ENCODE assay signal across 25 cellular contexts in genomic region chr19:17989425-17990094, GRCh38. TPM values are rescaled to one million over a fixed set of nuclear protein-coding genes. Genes with fewer than 3 reads are reported as not detected.
A peak's percentile ranks its signal among the peaks of the same experiment; 100 is the strongest.
DNase-seq lines count a peak whose midpoint lies in the region; ATAC-seq, FAIRE-seq and TF ChIP-seq lines count a peak whose summit lies in the region.
"Had no signal": no experiment of that assay in that cellular context is flagged by ENCODE, and none has a peak within 500 bp of the region (broad histone marks: within the 10 kb centered on the region; RNA-seq: fewer than 3 reads in every experiment).

No MANE protein-coding gene starts in this region.

- FAIRE-seq in GM12878 (lab: Jason Lieb, UNC) = no peak
- FAIRE-seq: A204.1, G401.6, GM12892, GM18507 had no signal

- DNase-seq in H7 (peak; percentile 14), GM12878 (ENCODE audit: low read depth, low spot score) (no peak), neuronal stem cell (ENCODE audit: low spot score) (no peak), HPDE6-E6E7 (ENCODE audit: extremely low spot score) (no peak), SK-N-DZ (ENCODE audit: low spot score) (no peak)
- DNase-seq: 8988T; ACHN; BE2C; C1 segment of cervical spinal cord; CD4-positive, alpha-beta memory T cell; CD4-positive, CD25-positive, alpha-beta regulatory T cell; CD8-positive, alpha-beta memory T cell; COR-L47; DMS 273 treated with DMSO at 0.1 percent for 48 hours; DMS153; DMS53; DMS79; GF-D8 had no signal

- 73% methylated on average over 16 of the region's 16 CpGs for WGBS in GM12878 (ENCODE audit: insufficient coverage, insufficient replicate concordance, low lambda C conversion rate, missing lambda C conversion rate)
- no CpG with 5 or more reads among the region's 16 CpGs for WGBS in neuronal stem cell (ENCODE audit: extremely low coverage in 2 of 2, insufficient read length in 2 of 2, insufficient replicate concordance in 1 of 2), 2 donors

- no peaks in the 10 kb centered on the region for H3K79me1 ChIP-seq in neuronal stem cell (ENCODE audit: low read depth, low read length)

- no peak overlapping the region for H4K8ac ChIP-seq in neuronal stem cell (ENCODE audit: low read depth, low read length)

- H3K27ac ChIP-seq in GM12878 (ENCODE audit: control insufficient read depth, insufficient read depth) = no peak overlapping the region
- no peak overlapping the region for H3K27ac ChIP-seq in neuronal stem cell (replicated peaks; ENCODE audit: low read length)
- H3K27ac ChIP-seq: BLaER1 had no signal

- H4K91ac ChIP-seq in neuronal stem cell (ENCODE audit: low read depth, low read length, poor library complexity) = no peak overlapping the region

- H3K27me3 ChIP-seq in H7 (ENCODE audit: control insufficient read depth, insufficient read depth, low read length) (no peaks in the 10 kb centered on the region), GM12878 (replicated peaks in 1 of 2; ENCODE audit: control insufficient read depth in 2 of 2, insufficient read depth in 2 of 2, low read length in 1 of 2) (no peaks in the 10 kb centered on the region), neuronal stem cell (ENCODE audit: control insufficient read depth in 3 of 3, insufficient read depth in 3 of 3, low read depth in 1 of 3, low read length in 3 of 3) (no peaks in the 10 kb centered on the region)
- H3K27me3 ChIP-seq: BE2C, BLaER1 had no signal

- H3K4ac ChIP-seq in neuronal stem cell (ENCODE audit: low read length) = no peak overlapping the region

- no peak overlapping the region for H2BK120ac ChIP-seq in neuronal stem cell (ENCODE audit: low read depth, low read length)

- H3K14ac ChIP-seq in neuronal stem cell (ENCODE audit: low read length) = no peak overlapping the region

- no peak for TF ChIP-seq POLR2A in GM12878 (IDR thresholded peaks at IDR 0.05; ENCODE audit: low read depth, low read length)

- TF ChIP-seq EP300 in GM12878 (IDR thresholded peaks at IDR 0.05; ENCODE audit: borderline replicate concordance in 1 of 2, control insufficient read depth in 1 of 2, low read depth in 2 of 2, low read length in 2 of 2) = no peak

- H3K4me3 ChIP-seq in H7 (ENCODE audit: insufficient read depth, low read depth, low read length) (no peak overlapping the region), GM12878 (no peak overlapping the region), neuronal stem cell (ENCODE audit: low read length in 2 of 2) (no peak overlapping the region)
- H3K4me3 ChIP-seq: BLaER1 had no signal

- no peak for TF ChIP-seq RAD21 in GM12878 (IDR thresholded peaks at IDR 0.05; ENCODE audit: insufficient read depth, low read depth, low read length)

- no peak for ATAC-seq in GM12878
- no peak for ATAC-seq in HG02610 (IDR thresholded peaks at IDR 0.05; ENCODE audit: unreplicated experiment)

- CTCF ChIA-PET in GM12878 (lab: Yijun Ruan, JAX) = interaction anchor here (1.0 to 1.5 kb wide), 2 partner anchors 43 to 51 kb away, joined by 3 to 5 read pairs; no protein-coding TSS in a partner anchor

- H3K36me3 ChIP-seq in H7 (replicated peaks; ENCODE audit: control insufficient read depth, insufficient read depth, low read length) (no peaks in the 10 kb centered on the region), GM12878 (ENCODE audit: control insufficient read depth in 2 of 2, insufficient read depth in 2 of 2, low read length in 1 of 2) (no peaks in the 10 kb centered on the region), neuronal stem cell (replicated peaks in 1 of 2; ENCODE audit: control insufficient read depth in 2 of 2, insufficient read depth in 2 of 2, low read length in 2 of 2) (peaks cover 0 to 10% of the 10 kb centered on the region in 2 donors)
- H3K36me3 ChIP-seq: BE2C, BLaER1 had no signal

- H3K79me2 ChIP-seq in GM12878 (ENCODE audit: control insufficient read depth, insufficient read depth, low read length) = no peaks in the 10 kb centered on the region

- intact Hi-C loops in GM12878 (cut with micrococcal nuclease; ENCODE audit: unreplicated experiment) = no loop called here

- RAD21 ChIA-PET in GM12878 (lab: Charles Lee; ENCODE audit: unreplicated experiment) = interaction anchor here (1.6 kb wide), 1 partner anchor 130 kb away, joined by 3 read pairs; the partner anchor contains the start of gene RPL18A

- H3K4me2 ChIP-seq in GM12878 (ENCODE audit: control insufficient read depth, insufficient read depth) = no peak overlapping the region
- no peak overlapping the region for H3K4me2 ChIP-seq in neuronal stem cell (ENCODE audit: insufficient read depth, low read length, poor library complexity, severe bottlenecking)
- H3K4me2 ChIP-seq: BLaER1 had no signal

- no TSS peak for BruUV-seq in GM12878 (replicated peaks; lab: Mats Ljungman, UMichigan)

- H4K20me1 ChIP-seq in GM12878 (ENCODE audit: control insufficient read depth, insufficient read depth) = no peaks in the 10 kb centered on the region
- H4K20me1 ChIP-seq: BLaER1 had no signal

- H3K23ac ChIP-seq in neuronal stem cell (ENCODE audit: low read depth, low read length, poor library complexity) = no peak overlapping the region

- H2AK5ac ChIP-seq in neuronal stem cell (ENCODE audit: low read depth, low read length) = peak overlapping the region; percentile 10

- H3K4me1 ChIP-seq in GM12878 (ENCODE audit: control insufficient read depth, insufficient read depth, low read length) (no peaks in the 10 kb centered on the region), neuronal stem cell (ENCODE audit: control insufficient read depth in 2 of 2, insufficient read depth in 1 of 2, low read depth in 1 of 2, low read length in 2 of 2) (no peaks in the 10 kb centered on the region)
- H3K4me1 ChIP-seq: BE2C, BLaER1 had no signal

- POLR2A ChIA-PET in GM12878 (lab: Charles Lee) = no interaction called here

- in situ Hi-C loops in GM12878 (cut with MboI) = loop anchor here (5.0 to 10.0 kb wide), 2 partner anchors 45 to 122 kb away; no protein-coding TSS in a partner anchor

- H3K18ac ChIP-seq in neuronal stem cell (ENCODE audit: low read length) = no peak overlapping the region

- H3K9me3 ChIP-seq in GM12878 (replicated peaks; ENCODE audit: control insufficient read depth, insufficient read depth, low read length) = no peaks in the 10 kb centered on the region
- H3K9me3 ChIP-seq in neuronal stem cell (replicated peaks in 1 of 2; ENCODE audit: control insufficient read depth in 2 of 2, insufficient read depth in 1 of 2, low read depth in 1 of 2, low read length in 2 of 2) = no peaks in the 10 kb centered on the region
- H3K9me3 ChIP-seq: BE2C, BLaER1 had no signal

- H2BK12ac ChIP-seq in neuronal stem cell (ENCODE audit: low read length) = no peak overlapping the region

- H3K9ac ChIP-seq in GM12878 (ENCODE audit: control insufficient read depth, insufficient read depth, low read length) (no peak overlapping the region), neuronal stem cell (ENCODE audit: low read depth, low read length, poor library complexity) (no peak overlapping the region)
- H3K9ac ChIP-seq: BLaER1 had no signal

- SMC1A ChIA-PET in GM12878 (lab: Charles Lee; ENCODE audit: uncharacterized antibody, unreplicated experiment) = no interaction called here

- no peak overlapping the region for H2BK15ac ChIP-seq in neuronal stem cell (ENCODE audit: low read length)

- H2AFZ ChIP-seq in GM12878 (ENCODE audit: control insufficient read depth, low read depth, low read length) (no peak overlapping the region), neuronal stem cell (ENCODE audit: low read length) (no peak overlapping the region)

- H2BK5ac ChIP-seq in neuronal stem cell (ENCODE audit: low read length) = no peak overlapping the region

- no peak for TF ChIP-seq CTCF in GM12878 (IDR thresholded peaks at IDR 0.05 in 2 of 3, conservative IDR thresholded peaks at IDR 0.05 in 1 of 3; ENCODE audit: control insufficient read depth in 2 of 3, extremely low read depth in 1 of 3, insufficient read depth in 1 of 3, low read depth in 3 of 3, low read length in 3 of 3)

RNA-seq across cellular contexts. Expression of gene ARRDC2, which starts 18.4 kb away (rescaled TPM):
- 4.8 and 14.0 TPM in 2 replicates for total RNA-seq in H7 (2014; rRNA removed; shearing (Covaris generic))
- total RNA-seq in GM12878 (2013; cell fraction: nucleolus; rRNA removed) = 19.4 and 23.9 TPM in 2 replicates
- 6.8 and 8.8 TPM in 2 replicates for total RNA-seq in GM12878 (2014; rRNA removed)
- 5.5 TPM in 2 replicates for total RNA-seq in GM12878 (2014; rRNA removed; fragmentation: Illumina TruSeq; extraction: Trizol)
- total RNA-seq in GM12878 (2021) = 9.3 and 10.1 TPM in 2 replicates
- 3.8 TPM for polyA plus RNA-seq in GM12878 (2011; ENCODE audit: low read depth)
- polyA plus RNA-seq in GM12878 (2011; rRNA removed) = 4.4 and 5.2 TPM in 2 replicates
- 3.9 and 6.7 TPM in 2 replicates for polyA plus RNA-seq in GM12878 (2011; cell fraction: cytosol; rRNA removed)
- polyA plus RNA-seq in GM12878 (2011; cell fraction: nucleus; rRNA removed) = 31.0 and 35.9 TPM in 2 replicates
- polyA plus RNA-seq in GM12878 (2012) = 6.5 and 8.6 TPM in 2 replicates
- polyA plus RNA-seq in GM12878 (2014; fragmentation: Illumina TruSeq; extraction: Trizol) = 4.3 and 4.7 TPM in 2 replicates
- 1 to 10 TPM in 1 of 2 experiments, under 1 TPM in 1; 0.48 to 1.1 TPM for polyA plus RNA-seq in GM12878 (2014; fragmentation: Nextera tagmentation; extraction: Ambion mirVana)
- 9.6 and 11.1 TPM in 2 replicates for polyA plus RNA-seq in GM12878 (2014; rRNA removed)
- polyA plus RNA-seq in GM12878 (2016; fragmentation: Nextera tagmentation; extraction: Ambion mirVana) = 1 to 10 TPM; 1.1 to 2.7 TPM
- polyA minus RNA-seq in GM12878 (2011; rRNA and poly(A)+ RNA removed) = 3.4 and 4.4 TPM in 2 replicates
- 2.3 and 3.7 TPM in 2 replicates for polyA minus RNA-seq in GM12878 (2011; cell fraction: cytosol; rRNA and poly(A)+ RNA removed)
- polyA minus RNA-seq in GM12878 (2011; cell fraction: nucleus; rRNA and poly(A)+ RNA removed) = 4.4 and 8.6 TPM in 2 replicates
- polyA plus RNA-seq in neuronal stem cell (2013, experiment 1 of 2) = 0.81 TPM
- 0.75 TPM for polyA plus RNA-seq in neuronal stem cell (2013, experiment 2 of 2)
- 3.1 and 3.6 TPM in 2 replicates for polyA plus RNA-seq in SK-N-DZ (2014; cell fraction: cytosol; rRNA removed)
- polyA plus RNA-seq in SK-N-DZ (2014; cell fraction: nucleus; rRNA removed) = 3.2 and 18.3 TPM in 2 replicates

RNA-seq across cellular contexts. Expression of gene KCNN1, which starts 22.7 kb away (rescaled TPM):
- 4.3 and 7.4 TPM in 2 replicates for total RNA-seq in H7 (2014; rRNA removed; shearing (Covaris generic))
- total RNA-seq in GM12878 (2013; cell fraction: nucleolus; rRNA removed) = 12.0 and 14.7 TPM in 2 replicates
- total RNA-seq in GM12878 (2014; rRNA removed) (0.40 and 0.60 TPM in 2 replicates), GM12878 (2014; rRNA removed; fragmentation: Illumina TruSeq; extraction: Trizol) (0.09 and 0.14 TPM in 2 replicates), GM12878 (2021) (0.43 and 0.87 TPM in 2 replicates)
- 0.64 TPM for polyA plus RNA-seq in GM12878 (2011; ENCODE audit: low read depth)
- polyA plus RNA-seq in GM12878 (2011; rRNA removed) (0.45 and 0.95 TPM in 2 replicates), GM12878 (2014; fragmentation: Illumina TruSeq; extraction: Trizol) (0.04 and 0.10 TPM in 2 replicates), GM12878 (2014; fragmentation: Nextera tagmentation; extraction: Ambion mirVana) (under 1 TPM in 1 of 2 experiments, not detected in 1; 0.02 TPM), GM12878 (2014; rRNA removed) (0.13 and 0.31 TPM in 2 replicates), GM12878 (2016; fragmentation: Nextera tagmentation; extraction: Ambion mirVana) (under 1 TPM; 0.16 TPM)
- polyA plus RNA-seq in GM12878 (2011; cell fraction: cytosol; rRNA removed) = 1.2 and 1.5 TPM in 2 replicates
- 1.9 and 2.6 TPM in 2 replicates for polyA plus RNA-seq in GM12878 (2011; cell fraction: nucleus; rRNA removed)
- 1.4 and 1.6 TPM in 2 replicates for polyA plus RNA-seq in GM12878 (2012)
- 1.5 and 2.3 TPM in 2 replicates for polyA minus RNA-seq in GM12878 (2011; rRNA and poly(A)+ RNA removed)
- polyA minus RNA-seq in GM12878 (2011; cell fraction: cytosol; rRNA and poly(A)+ RNA removed) = 0.52 TPM in 1 of 2 replicates, not detected in the other
- polyA minus RNA-seq in GM12878 (2011; cell fraction: nucleus; rRNA and poly(A)+ RNA removed) = 0.85 and 1.1 TPM in 2 replicates
- polyA plus RNA-seq in neuronal stem cell (2013, experiment 1 of 2) = 8.4 TPM
- polyA plus RNA-seq in neuronal stem cell (2013, experiment 2 of 2) = 7.4 TPM
- polyA plus RNA-seq in SK-N-DZ (2014; cell fraction: cytosol; rRNA removed) = 12.7 and 14.1 TPM in 2 replicates
- 10.7 and 17.0 TPM in 2 replicates for polyA plus RNA-seq in SK-N-DZ (2014; cell fraction: nucleus; rRNA removed)
- total RNA-seq: CD4-positive, alpha-beta memory T cell; CD4-positive, CD25-positive, alpha-beta regulatory T cell had no signal
- polyA plus RNA-seq: CD14-positive monocyte; CD4-positive, alpha-beta memory T cell; CD4-positive, CD25-positive, alpha-beta regulatory T cell; CD8-positive, alpha-beta memory T cell had no signal

RNA-seq across cellular contexts. Expression of gene CCDC124, which starts 56.7 kb away (rescaled TPM):
- total RNA-seq in H7 (2014; rRNA removed; shearing (Covaris generic)) = 39.7 and 55.4 TPM in 2 replicates
- total RNA-seq in GM12878 (2013; cell fraction: nucleolus; rRNA removed) = 11.2 and 12.8 TPM in 2 replicates
- total RNA-seq in GM12878 (2014; rRNA removed) (50.9 and 70.5 TPM in 2 replicates), GM12878 (2014; rRNA removed; fragmentation: Illumina TruSeq; extraction: Trizol) (13.3 and 14.4 TPM in 2 replicates), GM12878 (2021) (108 and 116 TPM in 2 replicates)
- 12.3 TPM for polyA plus RNA-seq in GM12878 (2011; ENCODE audit: low read depth)
- polyA plus RNA-seq in GM12878 (2011; rRNA removed) (11.9 and 33.1 TPM in 2 replicates), GM12878 (2014; fragmentation: Illumina TruSeq; extraction: Trizol) (2.0 and 17.7 TPM in 2 replicates), GM12878 (2014; fragmentation: Nextera tagmentation; extraction: Ambion mirVana) (10 to 100 TPM in 1 of 2 experiments, 1 to 10 TPM in 1; 3.7 to 16.1 TPM), GM12878 (2014; rRNA removed) (137 and 153 TPM in 2 replicates), GM12878 (2016; fragmentation: Nextera tagmentation; extraction: Ambion mirVana) (100 to 1,000 TPM; 166 to 184 TPM)
- 54.0 and 87.9 TPM in 2 replicates for polyA plus RNA-seq in GM12878 (2011; cell fraction: cytosol; rRNA removed)
- polyA plus RNA-seq in GM12878 (2011; cell fraction: nucleus; rRNA removed) = 33.7 and 51.4 TPM in 2 replicates
- polyA plus RNA-seq in GM12878 (2012) = 45.0 and 63.4 TPM in 2 replicates
- polyA minus RNA-seq in GM12878 (2011; rRNA and poly(A)+ RNA removed) = 3.7 and 9.3 TPM in 2 replicates
- polyA minus RNA-seq in GM12878 (2011; cell fraction: cytosol; rRNA and poly(A)+ RNA removed) = 11.5 and 14.8 TPM in 2 replicates
- polyA minus RNA-seq in GM12878 (2011; cell fraction: nucleus; rRNA and poly(A)+ RNA removed) = 5.1 and 14.2 TPM in 2 replicates
- 88.1 TPM for polyA plus RNA-seq in neuronal stem cell (2013, experiment 1 of 2)
- polyA plus RNA-seq in neuronal stem cell (2013, experiment 2 of 2) = 85.6 TPM
- polyA plus RNA-seq in SK-N-DZ (2014; cell fraction: cytosol; rRNA removed) = 29.3 and 53.5 TPM in 2 replicates
- 17.7 and 45.8 TPM in 2 replicates for polyA plus RNA-seq in SK-N-DZ (2014; cell fraction: nucleus; rRNA removed)
